In genomic region chr18:59139615-59140286, GRCh38 we compare ENCODE assay signal across 8 cellular contexts. TPM values are rescaled to one million over a fixed set of nuclear protein-coding genes. Genes with fewer than 3 reads are reported as not detected.
DNase-seq lines count a peak whose midpoint lies in the region; ATAC-seq and TF ChIP-seq lines count a peak whose summit lies in the region.

Gene SEC11C, plus strand, starts transcription at chr18:59139884. Its CDS starts 65 bp downstream, at chr18:59139949.

- peak within 1 kb of the TSS; percentile 79 to 84 for H3K27ac ChIP-seq in prostate gland
- peak within 1 kb of the TSS; percentile 62 for H3K27ac ChIP-seq in urinary bladder (ENCODE audit: low read depth)

- peak within 1 kb of the TSS; percentile 99 for H3K27ac Mint-ChIP-seq in T-helper 1 cell treated with Interleukin-12 subunit alpha and Interleukin-12 subunit beta and Interleukin-4 antibody, amounts not matched to agents 30 μg/mL and 1 μg/mL, for 36 hours

- no peak for TF ChIP-seq CTCF in GM13977 (IDR thresholded peaks at IDR 0.05; ENCODE audit: extremely low read depth, insufficient read depth, missing control alignments)
- peak in 2 of 4 experiments; percentile 7 to 9 for TF ChIP-seq CTCF in prostate gland (IDR thresholded peaks at IDR 0.05)

- 2% methylated on average over 31 of the region's 55 CpGs for WGBS in prostate gland
- under 1% methylated on average over 55 of the region's 55 CpGs for WGBS in urinary bladder

- H3K36me3 Mint-ChIP-seq in T-helper 1 cell treated with Interleukin-12 subunit alpha and Interleukin-12 subunit beta and Interleukin-4 antibody, amounts not matched to agents 30 μg/mL and 1 μg/mL, for 36 hours (ENCODE audit: low read depth), result no peaks in the 10 kb centered on the region

- peaks cover 17% of the 10 kb centered on the region for H3K27me3 Mint-ChIP-seq in T-helper 1 cell treated with Interleukin-12 subunit alpha and Interleukin-12 subunit beta and Interleukin-4 antibody, amounts not matched to agents 30 μg/mL and 1 μg/mL, for 36 hours (ENCODE audit: low read depth)

- peak within 1 kb of the TSS; percentile 68 to 72 for H3K4me3 ChIP-seq in prostate gland
- H3K4me3 ChIP-seq in urinary bladder (ENCODE audit: low read depth, low read length), result peak within 1 kb of the TSS; percentile 68

- H3K36me3 ChIP-seq in prostate gland (no peaks in the 10 kb centered on the region), urinary bladder (ENCODE audit: insufficient read depth) (no peaks in the 10 kb centered on the region)

- no peaks in the 10 kb centered on the region for H3K9me3 ChIP-seq in prostate gland

- H3K27me3 ChIP-seq in prostate gland (replicated peaks; ENCODE audit: insufficient read depth), result no peaks in the 10 kb centered on the region

- in situ Hi-C loops in GM13977 (cut with MboI; ENCODE audit: low pct_unique_long_range_greater_than_20kb, low sequenced_read_pairs, unreplicated experiment), result no loop called here

- H3K4me3 Mint-ChIP-seq in T-helper 1 cell treated with Interleukin-12 subunit alpha and Interleukin-12 subunit beta and Interleukin-4 antibody, amounts not matched to agents 30 μg/mL and 1 μg/mL, for 36 hours, result peak within 1 kb of the TSS; percentile 94

- peak; percentile 40 for TF ChIP-seq POLR2A in prostate gland (IDR thresholded peaks at IDR 0.05)

- peak; percentile 91 for DNase-seq in GM13977 (ENCODE audit: low spot score)
- DNase-seq in NCI-H1694 (lab: John Stamatoyannopoulos, UW), result peak; percentile 91
- peak; percentile 30 to 98 (median 95) for DNase-seq in amygdala (lab: John Stamatoyannopoulos, UW)
- peak; percentile 97 for DNase-seq in left ventricle myocardium superior
- peak; percentile 98 for DNase-seq in prostate gland (ENCODE audit: low spot score)

- no peaks in the 10 kb centered on the region for H3K9me3 Mint-ChIP-seq in T-helper 1 cell treated with Interleukin-12 subunit alpha and Interleukin-12 subunit beta and Interleukin-4 antibody, amounts not matched to agents 30 μg/mL and 1 μg/mL, for 36 hours

- ATAC-seq in HG02884 (IDR thresholded peaks at IDR 0.05; ENCODE audit: unreplicated experiment) (peak; percentile 78), left ventricle myocardium superior (peak; percentile 98)

- H3K4me1 ChIP-seq in prostate gland (replicated peaks), result no peaks in the 10 kb centered on the region
- no peaks in the 10 kb centered on the region for H3K4me1 ChIP-seq in urinary bladder (ENCODE audit: insufficient read depth)

- intact Hi-C loops in left ventricle myocardium superior (cut with micrococcal nuclease) (no loop called here), prostate gland (cut with DNase I) (no loop called here)

- peaks cover 38% of the 10 kb centered on the region for H3K4me1 Mint-ChIP-seq in T-helper 1 cell treated with Interleukin-12 subunit alpha and Interleukin-12 subunit beta and Interleukin-4 antibody, amounts not matched to agents 30 μg/mL and 1 μg/mL, for 36 hours (ENCODE audit: low read depth)

RNA-seq across cellular contexts. Expression of gene SEC11C, which starts in this region (rescaled TPM):
- total RNA-seq in left ventricle myocardium superior (23.2 TPM), prostate gland (100 to 1,000 TPM in 1 of 2 donors, 10 to 100 TPM in 1; 76.6 to 711 TPM), urinary bladder (11.1 TPM)
- 44.1 TPM for polyA plus RNA-seq in urinary bladder

Comparison
In these comparisons a context has a peak if more than half of its experiments do, and no peak if none do; other contexts are left out.
1. Peak in every context shown above with its lines: DNase-seq, ATAC-seq, H3K4me3 ChIP-seq and H3K27ac ChIP-seq.